ENCODE assay signal across 1 cellular context in genomic region chr4:139015269-139015947, GRCh38.
TF ChIP-seq lines count a peak whose summit lies in the region.

NOCT (plus strand) TSS chr4:139015781; CDS start chr4:139015982, 201 bp downstream.

TF ChIP-seq in HepG2, 621 proteins besides CTCF, POLR2A, EP300 and RAD21 (continued from another document and continues in another):
- TF ChIP-seq RXRA (CRISPR knock-in tag; IDR thresholded peaks at IDR 0.05) (peak; percentile 55; the same call in 1 of the 2 replicates), ZFAT (CRISPR knock-in tag; conservative IDR thresholded peaks at IDR 0.05) (peak; percentile 21; the same call in 1 of the 2 replicates), HES4 (CRISPR knock-in tag; IDR thresholded peaks at IDR 0.05; ENCODE audit: borderline replicate concordance) (peak; percentile 75), ISL2 (CRISPR knock-in tag; IDR thresholded peaks at IDR 0.05) (peak; percentile 36; the same call in 1 of the 2 replicates), BCL3 (CRISPR knock-in tag; IDR thresholded peaks at IDR 0.05) (peak; percentile 92), DMAP1 (CRISPR knock-in tag; IDR thresholded peaks at IDR 0.05) (peak; percentile 81), ZBTB44 (CRISPR knock-in tag; IDR thresholded peaks at IDR 0.05) (no peak), SALL2 (CRISPR knock-in tag; IDR thresholded peaks at IDR 0.05) (peak; percentile 93), ERF (CRISPR knock-in tag; IDR thresholded peaks at IDR 0.05) (peak; percentile 15; the same call in 1 of the 2 replicates), FOXK2 (IDR thresholded peaks at IDR 0.05) (peak; percentile 98), ZFP41 (CRISPR knock-in tag; IDR thresholded peaks at IDR 0.05; ENCODE audit: borderline replicate concordance) (no peak), ZNF605 (CRISPR knock-in tag; IDR thresholded peaks at IDR 0.05) (peak; percentile 90), MIER3 (CRISPR knock-in tag; IDR thresholded peaks at IDR 0.05; ENCODE audit: borderline replicate concordance) (no peak; the same call in 1 of the 2 replicates), SKIL (CRISPR knock-in tag; IDR thresholded peaks at IDR 0.05; ENCODE audit: borderline replicate concordance) (peak; percentile 61; the same call in 1 of the 2 replicates), PRMT3 (CRISPR knock-in tag; IDR thresholded peaks at IDR 0.05; ENCODE audit: borderline replicate concordance, low read depth) (peak; percentile 12; the same call in 1 of the 2 replicates), NR2C2 (CRISPR knock-in tag; IDR thresholded peaks at IDR 0.05; ENCODE audit: borderline replicate concordance) (peak; percentile 35; the same call in 1 of the 2 replicates), TEAD3 (CRISPR knock-in tag; optimal IDR thresholded peaks at IDR 0.05; ENCODE audit: borderline replicate concordance) (peak; percentile 21), U2AF1 (optimal IDR thresholded peaks at IDR 0.05; ENCODE audit: low read depth, low read length) (no peak), PHF20 (CRISPR knock-in tag; IDR thresholded peaks at IDR 0.05) (peak; percentile 20; the same call in 1 of the 2 replicates), PRDM15 (CRISPR knock-in tag; IDR thresholded peaks at IDR 0.05) (peak; percentile 76), ZNF674 (CRISPR knock-in tag; IDR thresholded peaks at IDR 0.05; ENCODE audit: low read depth) (no peak), NONO (IDR thresholded peaks at IDR 0.05) (no peak), NONO (CRISPR knock-in tag; conservative IDR thresholded peaks at IDR 0.05) (peak; percentile 94), HNRNPH1 (optimal IDR thresholded peaks at IDR 0.05; ENCODE audit: low read depth, low read length) (no peak), SUZ12 (IDR thresholded peaks at IDR 0.05; ENCODE audit: low read depth, low read length) (no peak), PRDM10 (CRISPR knock-in tag; IDR thresholded peaks at IDR 0.05; ENCODE audit: low read depth) (peak; percentile 99), BRCA1 (CRISPR knock-in tag; IDR thresholded peaks at IDR 0.05) (peak; percentile 18; the same call in 1 of the 2 replicates), ZNF574 (CRISPR knock-in tag; IDR thresholded peaks at IDR 0.05) (peak; percentile 76), HOMEZ (CRISPR knock-in tag; IDR thresholded peaks at IDR 0.05; ENCODE audit: low read depth) (peak; percentile 13; the same call in 1 of the 2 replicates), KMT2A (CRISPR knock-in tag; IDR thresholded peaks at IDR 0.05) (peak; percentile 79), ZNF800 (CRISPR knock-in tag; IDR thresholded peaks at IDR 0.05) (0 out of 2 replicates have a peak, but pooled peaks have one; percentile 84), ZNF878 (CRISPR knock-in tag; IDR thresholded peaks at IDR 0.05) (peak; percentile 22; the same call in 1 of the 2 replicates), SIX4 (CRISPR knock-in tag; IDR thresholded peaks at IDR 0.05) (no peak), ZBTB33 (CRISPR knock-in tag; IDR thresholded peaks at IDR 0.05) (no peak), RFXAP (CRISPR knock-in tag; IDR thresholded peaks at IDR 0.05; ENCODE audit: borderline replicate concordance) (0 out of 2 replicates have a peak, but pooled peaks have one; percentile 41)
